ENCODE assay signal across 14 cellular contexts in genomic region chr5:38462972-38463633, GRCh38.
DNase-seq lines count a peak whose midpoint lies in the region; ATAC-seq, FAIRE-seq and TF ChIP-seq lines count a peak whose summit lies in the region.
"Had no signal": no experiment of that assay in that cellular context is flagged by ENCODE, and none has a peak within 500 bp of the region (broad histone marks: within the 10 kb centered on the region; RNA-seq: fewer than 3 reads in every experiment).

No MANE protein-coding gene starts in this region.

- dilution Hi-C loops in keratinocyte (cut with MboI; ENCODE audit: extremely low pct_ligation_motif_present, low sequenced_read_pairs) = no loop called here

- FAIRE-seq in keratinocyte (lab: Jason Lieb, UNC) = no peak

- no peak for TF ChIP-seq CTCF in HCT116 (IDR thresholded peaks at IDR 0.05 in 2 of 3, conservative IDR thresholded peaks at IDR 0.05 in 1 of 3; ENCODE audit: borderline replicate concordance in 1 of 3, insufficient read depth in 1 of 3, low read depth in 2 of 3, low read length in 2 of 3)
- TF ChIP-seq CTCF in keratinocyte (optimal IDR thresholded peaks at IDR 0.05 in 1 of 3, IDR thresholded peaks at IDR 0.05 in 1 of 3, conservative IDR thresholded peaks at IDR 0.05 in 1 of 3; ENCODE audit: extremely low read depth in 1 of 3, insufficient read depth in 2 of 3, low read length in 3 of 3) = no peak
- TF ChIP-seq CTCF in spleen (IDR thresholded peaks at IDR 0.05 in 8 of 11, conservative IDR thresholded peaks at IDR 0.05 in 3 of 11) = no peak
- no peak for TF ChIP-seq CTCF in Peyer's patch (IDR thresholded peaks at IDR 0.05)
- no peak for TF ChIP-seq CTCF in neural progenitor cell (IDR thresholded peaks at IDR 0.05)

- POLR2A ChIA-PET in HCT116 (lab: Charles Lee) = no interaction called here

- DNase-seq in HCT116 (ENCODE audit: low read depth, low spot score) = no peak
- DNase-seq in SK-N-MC (ENCODE audit: low read depth, low spot score) = no peak
- DNase-seq in keratinocyte (ENCODE audit: low read depth, low spot score) = no peak
- no peak for DNase-seq in spleen
- no peak for DNase-seq in Peyer's patch
- DNase-seq in COR-L47 (lab: John Stamatoyannopoulos, UW) = no peak
- no peak for DNase-seq in neural progenitor cell (ENCODE audit: low spot score)
- DNase-seq: CD4-positive, alpha-beta memory T cell; immature natural killer cell; NCI-H1436 treated with DMSO at 0.1 percent for 48 hours had no signal

- TF ChIP-seq RAD21 in HCT116 (IDR thresholded peaks at IDR 0.05; ENCODE audit: low read depth) = no peak

- CTCF ChIA-PET in HCT116 (lab: Charles Lee) = interaction anchor here (3.6 kb wide), 1 partner anchor 22 kb away, joined by 24 read pairs; no protein-coding TSS in a partner anchor

- no peaks in the 10 kb centered on the region for H3K9me2 ChIP-seq in HCT116 (ENCODE audit: insufficient read depth)

- peaks cover 4% of the 10 kb centered on the region for H3K27me3 Mint-ChIP-seq in neural progenitor cell (ENCODE audit: insufficient read depth, low read depth)

- peaks cover 27 to 60% of the 10 kb centered on the region in 2 experiments for H3K4me1 ChIP-seq in HCT116 (ENCODE audit: control insufficient read depth in 1 of 2, insufficient read depth in 2 of 2, low read length in 2 of 2)
- peaks cover 24% of the 10 kb centered on the region for H3K4me1 ChIP-seq in keratinocyte (ENCODE audit: control insufficient read depth, extremely low read depth, insufficient read depth, low read length)
- peaks cover 0 to 49% (median 26%) of the 10 kb centered on the region in 6 donors for H3K4me1 ChIP-seq in spleen
- H3K4me1 ChIP-seq in Peyer's patch = peaks cover 0 to 20% (median 0%) of the 10 kb centered on the region in 4 donors
- no peaks in the 10 kb centered on the region for H3K4me1 ChIP-seq in neural progenitor cell

- intact Hi-C loops in HCT116 (cut with micrococcal nuclease) = no loop called here
- intact Hi-C loops in spleen (cut with DNase I; ENCODE audit: low total_unique reads) = no loop called here

- 46 to 59% (median 57%) methylated on average over 7 of the region's 7 CpGs for WGBS in spleen, 5 donors

- H4K20me1 ChIP-seq in HCT116 (ENCODE audit: insufficient read depth) (no peaks in the 10 kb centered on the region), keratinocyte (ENCODE audit: control insufficient read depth, extremely low read depth, insufficient read depth, low read length) (no peaks in the 10 kb centered on the region), neural progenitor cell (ENCODE audit: low read depth) (no peaks in the 10 kb centered on the region)

- no peaks in the 10 kb centered on the region for H3K9me1 ChIP-seq in keratinocyte (ENCODE audit: control insufficient read depth, extremely low read depth, insufficient read depth, low read length)

- no TSS peak for BruUV-seq in HCT116 (replicated peaks; lab: Mats Ljungman, UMichigan)

- H3K4me3 Mint-ChIP-seq in neural progenitor cell = no peak overlapping the region
- H3K4me3 Mint-ChIP-seq: CD4-positive, alpha-beta memory T cell; immature natural killer cell; neural crest cell had no signal

- H3K9me3 ChIP-seq in HCT116 (ENCODE audit: control insufficient read depth in 1 of 2, insufficient read depth in 1 of 2, low read depth in 1 of 2, low read length in 2 of 2) = no peaks in the 10 kb centered on the region
- H3K9me3 ChIP-seq in SK-N-MC (ENCODE audit: low read depth, low read length) = no peaks in the 10 kb centered on the region
- no peaks in the 10 kb centered on the region for H3K9me3 ChIP-seq in keratinocyte (ENCODE audit: control insufficient read depth, low read depth, low read length)
- no peaks in the 10 kb centered on the region for H3K9me3 ChIP-seq in spleen
- H3K9me3 ChIP-seq in Peyer's patch = no peaks in the 10 kb centered on the region
- H3K9me3 ChIP-seq in neural progenitor cell (ENCODE audit: low read depth) = no peaks in the 10 kb centered on the region

- no peaks in the 10 kb centered on the region for H3K27me3 ChIP-seq in HCT116 (ENCODE audit: insufficient read depth, low read length)
- no peaks in the 10 kb centered on the region for H3K27me3 ChIP-seq in keratinocyte (ENCODE audit: control insufficient read depth, extremely low read depth, insufficient read depth, low read length)
- peaks cover 0 to 99% (median 8%) of the 10 kb centered on the region in 7 donors for H3K27me3 ChIP-seq in spleen (replicated peaks in 1 of 7)
- no peaks in the 10 kb centered on the region for H3K27me3 ChIP-seq in Peyer's patch
- H3K27me3 ChIP-seq in neural progenitor cell = no peaks in the 10 kb centered on the region
- H3K27me3 ChIP-seq: cardiac muscle cell had no signal

- peaks cover 2% of the 10 kb centered on the region for H3K9me3 Mint-ChIP-seq in neural progenitor cell

- H2AFZ ChIP-seq in HCT116 (ENCODE audit: low read depth, low read length, poor library complexity, severe bottlenecking) (peak overlapping the region; percentile 88), keratinocyte (ENCODE audit: control insufficient read depth, low read length) (no peak overlapping the region), neural progenitor cell (replicated peaks) (no peak overlapping the region)

- H3K27ac Mint-ChIP-seq in neural progenitor cell = no peak overlapping the region
- H3K27ac Mint-ChIP-seq: CD4-positive, alpha-beta memory T cell; immature natural killer cell had no signal

- TF ChIP-seq POLR2A in HCT116 (IDR thresholded peaks at IDR 0.05; ENCODE audit: borderline replicate concordance, extremely low read depth, insufficient read depth, insufficient read length) = no peak
- TF ChIP-seq POLR2A in spleen (IDR thresholded peaks at IDR 0.05) = no peak
- no peak for TF ChIP-seq POLR2A in Peyer's patch (IDR thresholded peaks at IDR 0.05)

- H3K79me2 ChIP-seq in HCT116 (ENCODE audit: insufficient read depth, low read length) = no peaks in the 10 kb centered on the region
- H3K79me2 ChIP-seq in keratinocyte (ENCODE audit: control insufficient read depth, insufficient read depth, low read length) = no peaks in the 10 kb centered on the region
- H3K79me2 ChIP-seq in neural progenitor cell (ENCODE audit: low read depth) = no peaks in the 10 kb centered on the region

- H3K27ac ChIP-seq in HCT116 (ENCODE audit: low read depth, low read length) = no peak overlapping the region
- peak overlapping the region; percentile 57 for H3K27ac ChIP-seq in SK-N-MC
- no peak overlapping the region for H3K27ac ChIP-seq in keratinocyte (ENCODE audit: control insufficient read depth, insufficient read depth, low read length)
- H3K27ac ChIP-seq in spleen = peak overlapping the region in 7 of 8 donors; percentile 33 to 93 (median 81)
- peak overlapping the region in 2 of 4 donors; percentile 20 to 21 for H3K27ac ChIP-seq in Peyer's patch
- no peak overlapping the region for H3K27ac ChIP-seq in neural progenitor cell
- H3K27ac ChIP-seq: cardiac muscle cell had no signal

- RAD21 ChIA-PET in HCT116 (lab: Charles Lee; ENCODE audit: low non-redundant PET in 1 of 2, low total read pairs in 2 of 2, uncharacterized antibody in 2 of 2, unreplicated experiment in 2 of 2) = interaction anchor here in 1 of 2 experiments (0.8 kb wide), 1 partner anchor 22 kb away, joined by 4 read pairs; no protein-coding TSS in a partner anchor

- H3K4me3 ChIP-seq in HCT116 (replicated peaks in 1 of 2; ENCODE audit: low read depth in 1 of 2, low read length in 2 of 2) (peak overlapping the region in 1 of 2 experiments; percentile 42; a peak in 2 of 4 replicates), SK-N-MC (no peak overlapping the region), keratinocyte (ENCODE audit: control insufficient read depth in 2 of 3, extremely low read depth in 1 of 3, insufficient read depth in 2 of 3, low read depth in 1 of 3, low read length in 3 of 3) (no peak overlapping the region), spleen (no peak overlapping the region), Peyer's patch (no peak overlapping the region), neural progenitor cell (no peak overlapping the region)
- H3K4me3 ChIP-seq: cardiac muscle cell had no signal

- H3K36me3 ChIP-seq in HCT116 (ENCODE audit: control insufficient read depth in 1 of 2, insufficient read depth in 2 of 2, low read length in 2 of 2) (no peaks in the 10 kb centered on the region), SK-N-MC (ENCODE audit: insufficient read depth, low read length) (peaks cover 76% of the 10 kb centered on the region), keratinocyte (ENCODE audit: control insufficient read depth in 2 of 2, extremely low read depth in 1 of 2, insufficient read depth in 2 of 2, low read length in 2 of 2) (no peaks in the 10 kb centered on the region), spleen (peaks cover 0 to 15% (median 0%) of the 10 kb centered on the region in 6 donors), Peyer's patch (no peaks in the 10 kb centered on the region), neural progenitor cell (no peaks in the 10 kb centered on the region)
- H3K36me3 ChIP-seq: cardiac muscle cell had no signal

- no peaks in the 10 kb centered on the region for H3K36me3 Mint-ChIP-seq in neural progenitor cell
- H3K36me3 Mint-ChIP-seq: CD4-positive, alpha-beta memory T cell; immature natural killer cell had no signal

- peaks cover 10% of the 10 kb centered on the region for H3K4me1 Mint-ChIP-seq in neural progenitor cell
- H3K4me1 Mint-ChIP-seq: CD4-positive, alpha-beta memory T cell had no signal

- peak overlapping the region; percentile 63 for H3K4me2 ChIP-seq in HCT116 (ENCODE audit: low read length)
- peak overlapping the region; percentile 51 for H3K4me2 ChIP-seq in keratinocyte (ENCODE audit: control insufficient read depth, extremely low read depth, insufficient read depth, low read depth, low read length)
- no peak overlapping the region for H3K4me2 ChIP-seq in neural progenitor cell

- H3K9ac ChIP-seq in HCT116 (ENCODE audit: low read length) (0 out of 2 replicates have a peak overlapping the region, but pooled peaks have one; percentile 4), SK-N-MC (ENCODE audit: insufficient read length) (no peak overlapping the region), keratinocyte (ENCODE audit: control insufficient read depth, extremely low read depth, insufficient read depth, low read length) (no peak overlapping the region), neural progenitor cell (no peak overlapping the region)

- ATAC-seq in HCT116 = no peak
- no peak for ATAC-seq in GM19328 (IDR thresholded peaks at IDR 0.05; ENCODE audit: unreplicated experiment)
- ATAC-seq: activated CD4-positive, CD25-positive, alpha-beta regulatory T cell treated with anti-CD3 and anti-CD28 coated beads, Interleukin-2, amount 50 U/mL, for 24 hours had no signal

- no peaks in the 10 kb centered on the region for H3F3A ChIP-seq in neural progenitor cell (ENCODE audit: low read depth)

TF ChIP-seq in HCT116, 20 proteins besides CTCF, POLR2A, EP300 and RAD21:
- TF ChIP-seq JUND (IDR thresholded peaks at IDR 0.05) (peak; percentile 34; the same call in 1 of the 2 replicates), ATF3 (IDR thresholded peaks at IDR 0.05) (no peak), SP1 (IDR thresholded peaks at IDR 0.05; ENCODE audit: low read depth) (peak; percentile 48)

Comparison
In these comparisons a context has a peak if more than half of its experiments do, and no peak if none do; other contexts are left out.
1. H3K27ac ChIP-seq: peak in SK-N-MC (single experiment) and spleen (7 of 8); none in HCT116 (single experiment), keratinocyte (single experiment) and neural progenitor cell (single experiment).